ENCODE assay signal across 1 cellular context in the genomic region with DNA sequence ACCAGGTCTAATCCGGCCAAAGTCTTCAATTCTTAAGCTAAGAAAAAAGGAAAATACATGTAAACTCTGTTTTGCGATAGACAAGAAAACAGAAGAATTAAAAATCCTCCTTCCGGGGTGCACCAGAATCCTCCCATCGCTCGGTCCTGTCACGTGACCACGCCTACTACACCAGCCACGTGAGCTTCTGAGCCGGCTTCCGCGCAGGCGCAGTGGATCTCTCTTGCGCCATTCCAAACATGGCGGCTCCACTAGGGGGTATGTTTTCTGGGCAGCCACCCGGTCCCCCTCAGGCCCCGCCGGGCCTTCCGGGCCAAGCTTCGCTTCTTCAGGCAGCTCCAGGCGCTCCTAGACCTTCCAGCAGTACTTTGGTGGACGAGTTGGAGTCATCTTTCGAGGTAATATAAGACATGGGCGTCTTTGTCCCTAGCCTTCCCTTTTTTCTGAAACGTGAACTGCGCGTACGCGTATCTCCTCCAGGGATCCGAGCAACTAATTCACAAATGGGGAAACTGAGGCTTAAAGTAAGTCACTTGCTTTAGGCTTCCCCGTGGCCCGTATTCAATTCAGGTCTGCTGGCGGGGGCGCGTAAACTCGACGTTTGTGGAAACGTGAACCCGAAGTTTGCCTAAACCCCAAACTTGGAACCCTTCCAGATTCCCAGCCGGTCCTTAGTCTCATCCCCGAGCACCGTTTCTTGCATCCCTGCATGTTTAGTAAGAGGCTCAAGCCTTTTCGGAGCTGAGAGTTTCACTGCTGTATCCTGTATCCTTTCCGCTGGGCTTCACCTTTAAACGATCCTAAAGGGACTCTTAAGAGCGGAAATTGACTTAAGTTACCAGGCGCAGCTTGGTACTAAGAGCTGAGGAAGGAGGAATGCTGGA.
TF ChIP-seq lines count a peak whose summit lies in the region.

A gene with protein sequence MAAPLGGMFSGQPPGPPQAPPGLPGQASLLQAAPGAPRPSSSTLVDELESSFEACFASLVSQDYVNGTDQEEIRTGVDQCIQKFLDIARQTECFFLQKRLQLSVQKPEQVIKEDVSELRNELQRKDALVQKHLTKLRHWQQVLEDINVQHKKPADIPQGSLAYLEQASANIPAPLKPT (plus strand): TSS at position 226 of the 884 bp plus-strand sequence. CDS start 14 bp downstream, at position 240.

TF ChIP-seq in K562, 482 proteins besides CTCF, POLR2A, EP300 and RAD21 (continued from another document and continues in another):
- TF ChIP-seq, protein P1, sequence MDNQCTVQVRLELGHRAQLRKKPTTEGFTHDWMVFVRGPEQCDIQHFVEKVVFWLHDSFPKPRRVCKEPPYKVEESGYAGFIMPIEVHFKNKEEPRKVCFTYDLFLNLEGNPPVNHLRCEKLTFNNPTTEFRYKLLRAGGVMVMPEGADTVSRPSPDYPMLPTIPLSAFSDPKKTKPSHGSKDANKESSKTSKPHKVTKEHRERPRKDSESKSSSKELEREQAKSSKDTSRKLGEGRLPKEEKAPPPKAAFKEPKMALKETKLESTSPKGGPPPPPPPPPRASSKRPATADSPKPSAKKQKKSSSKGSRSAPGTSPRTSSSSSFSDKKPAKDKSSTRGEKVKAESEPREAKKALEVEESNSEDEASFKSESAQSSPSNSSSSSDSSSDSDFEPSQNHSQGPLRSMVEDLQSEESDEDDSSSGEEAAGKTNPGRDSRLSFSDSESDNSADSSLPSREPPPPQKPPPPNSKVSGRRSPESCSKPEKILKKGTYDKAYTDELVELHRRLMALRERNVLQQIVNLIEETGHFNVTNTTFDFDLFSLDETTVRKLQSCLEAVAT (IDR thresholded peaks at IDR 0.05): no peak
- TF ChIP-seq PURB (CRISPR knock-in tag; IDR thresholded peaks at IDR 0.05; ENCODE audit: low read depth): no peak
- TF ChIP-seq, protein P2, sequence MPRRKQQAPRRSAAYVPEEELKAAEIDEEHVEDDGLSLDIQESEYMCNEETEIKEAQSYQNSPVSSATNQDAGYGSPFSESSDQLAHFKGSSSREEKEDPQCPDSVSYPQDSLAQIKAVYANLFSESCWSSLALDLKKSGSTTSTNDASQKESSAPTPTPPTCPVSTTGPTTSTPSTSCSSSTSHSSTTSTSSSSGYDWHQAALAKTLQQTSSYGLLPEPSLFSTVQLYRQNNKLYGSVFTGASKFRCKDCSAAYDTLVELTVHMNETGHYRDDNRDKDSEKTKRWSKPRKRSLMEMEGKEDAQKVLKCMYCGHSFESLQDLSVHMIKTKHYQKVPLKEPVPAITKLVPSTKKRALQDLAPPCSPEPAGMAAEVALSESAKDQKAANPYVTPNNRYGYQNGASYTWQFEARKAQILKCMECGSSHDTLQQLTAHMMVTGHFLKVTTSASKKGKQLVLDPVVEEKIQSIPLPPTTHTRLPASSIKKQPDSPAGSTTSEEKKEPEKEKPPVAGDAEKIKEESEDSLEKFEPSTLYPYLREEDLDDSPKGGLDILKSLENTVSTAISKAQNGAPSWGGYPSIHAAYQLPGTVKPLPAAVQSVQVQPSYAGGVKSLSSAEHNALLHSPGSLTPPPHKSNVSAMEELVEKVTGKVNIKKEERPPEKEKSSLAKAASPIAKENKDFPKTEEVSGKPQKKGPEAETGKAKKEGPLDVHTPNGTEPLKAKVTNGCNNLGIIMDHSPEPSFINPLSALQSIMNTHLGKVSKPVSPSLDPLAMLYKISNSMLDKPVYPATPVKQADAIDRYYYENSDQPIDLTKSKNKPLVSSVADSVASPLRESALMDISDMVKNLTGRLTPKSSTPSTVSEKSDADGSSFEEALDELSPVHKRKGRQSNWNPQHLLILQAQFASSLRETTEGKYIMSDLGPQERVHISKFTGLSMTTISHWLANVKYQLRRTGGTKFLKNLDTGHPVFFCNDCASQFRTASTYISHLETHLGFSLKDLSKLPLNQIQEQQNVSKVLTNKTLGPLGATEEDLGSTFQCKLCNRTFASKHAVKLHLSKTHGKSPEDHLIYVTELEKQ (CRISPR knock-in tag; IDR thresholded peaks at IDR 0.05): no peak
- TF ChIP-seq, protein P3, sequence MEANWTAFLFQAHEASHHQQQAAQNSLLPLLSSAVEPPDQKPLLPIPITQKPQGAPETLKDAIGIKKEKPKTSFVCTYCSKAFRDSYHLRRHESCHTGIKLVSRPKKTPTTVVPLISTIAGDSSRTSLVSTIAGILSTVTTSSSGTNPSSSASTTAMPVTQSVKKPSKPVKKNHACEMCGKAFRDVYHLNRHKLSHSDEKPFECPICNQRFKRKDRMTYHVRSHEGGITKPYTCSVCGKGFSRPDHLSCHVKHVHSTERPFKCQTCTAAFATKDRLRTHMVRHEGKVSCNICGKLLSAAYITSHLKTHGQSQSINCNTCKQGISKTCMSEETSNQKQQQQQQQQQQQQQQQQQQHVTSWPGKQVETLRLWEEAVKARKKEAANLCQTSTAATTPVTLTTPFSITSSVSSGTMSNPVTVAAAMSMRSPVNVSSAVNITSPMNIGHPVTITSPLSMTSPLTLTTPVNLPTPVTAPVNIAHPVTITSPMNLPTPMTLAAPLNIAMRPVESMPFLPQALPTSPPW (CRISPR knock-in tag; IDR thresholded peaks at IDR 0.05): peak; percentile 43; the same call in 1 of the 2 replicates
- TF ChIP-seq, protein P4, sequence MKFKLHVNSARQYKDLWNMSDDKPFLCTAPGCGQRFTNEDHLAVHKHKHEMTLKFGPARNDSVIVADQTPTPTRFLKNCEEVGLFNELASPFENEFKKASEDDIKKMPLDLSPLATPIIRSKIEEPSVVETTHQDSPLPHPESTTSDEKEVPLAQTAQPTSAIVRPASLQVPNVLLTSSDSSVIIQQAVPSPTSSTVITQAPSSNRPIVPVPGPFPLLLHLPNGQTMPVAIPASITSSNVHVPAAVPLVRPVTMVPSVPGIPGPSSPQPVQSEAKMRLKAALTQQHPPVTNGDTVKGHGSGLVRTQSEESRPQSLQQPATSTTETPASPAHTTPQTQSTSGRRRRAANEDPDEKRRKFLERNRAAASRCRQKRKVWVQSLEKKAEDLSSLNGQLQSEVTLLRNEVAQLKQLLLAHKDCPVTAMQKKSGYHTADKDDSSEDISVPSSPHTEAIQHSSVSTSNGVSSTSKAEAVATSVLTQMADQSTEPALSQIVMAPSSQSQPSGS (CRISPR knock-in tag; IDR thresholded peaks at IDR 0.05): no peak
- TF ChIP-seq ZNF175 (CRISPR knock-in tag; IDR thresholded peaks at IDR 0.05; ENCODE audit: low read depth): no peak
- TF ChIP-seq L3MBTL2 (IDR thresholded peaks at IDR 0.05): peak; percentile 38
- TF ChIP-seq ZNF347 (CRISPR knock-in tag; IDR thresholded peaks at IDR 0.05; ENCODE audit: low read depth): no peak
- TF ChIP-seq ZNF23 (CRISPR knock-in tag; IDR thresholded peaks at IDR 0.05): no peak
- TF ChIP-seq, protein P5, sequence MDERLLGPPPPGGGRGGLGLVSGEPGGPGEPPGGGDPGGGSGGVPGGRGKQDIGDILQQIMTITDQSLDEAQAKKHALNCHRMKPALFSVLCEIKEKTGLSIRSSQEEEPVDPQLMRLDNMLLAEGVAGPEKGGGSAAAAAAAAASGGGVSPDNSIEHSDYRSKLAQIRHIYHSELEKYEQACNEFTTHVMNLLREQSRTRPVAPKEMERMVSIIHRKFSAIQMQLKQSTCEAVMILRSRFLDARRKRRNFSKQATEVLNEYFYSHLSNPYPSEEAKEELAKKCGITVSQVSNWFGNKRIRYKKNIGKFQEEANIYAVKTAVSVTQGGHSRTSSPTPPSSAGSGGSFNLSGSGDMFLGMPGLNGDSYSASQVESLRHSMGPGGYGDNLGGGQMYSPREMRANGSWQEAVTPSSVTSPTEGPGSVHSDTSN (CRISPR knock-in tag; IDR thresholded peaks at IDR 0.05; ENCODE audit: low read depth): no peak
- TF ChIP-seq, protein P5 (tag; conservative IDR thresholded peaks at IDR 0.05; ENCODE audit: low read depth): no peak
- TF ChIP-seq, protein P6, sequence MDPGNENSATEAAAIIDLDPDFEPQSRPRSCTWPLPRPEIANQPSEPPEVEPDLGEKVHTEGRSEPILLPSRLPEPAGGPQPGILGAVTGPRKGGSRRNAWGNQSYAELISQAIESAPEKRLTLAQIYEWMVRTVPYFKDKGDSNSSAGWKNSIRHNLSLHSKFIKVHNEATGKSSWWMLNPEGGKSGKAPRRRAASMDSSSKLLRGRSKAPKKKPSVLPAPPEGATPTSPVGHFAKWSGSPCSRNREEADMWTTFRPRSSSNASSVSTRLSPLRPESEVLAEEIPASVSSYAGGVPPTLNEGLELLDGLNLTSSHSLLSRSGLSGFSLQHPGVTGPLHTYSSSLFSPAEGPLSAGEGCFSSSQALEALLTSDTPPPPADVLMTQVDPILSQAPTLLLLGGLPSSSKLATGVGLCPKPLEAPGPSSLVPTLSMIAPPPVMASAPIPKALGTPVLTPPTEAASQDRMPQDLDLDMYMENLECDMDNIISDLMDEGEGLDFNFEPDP (CRISPR knock-in tag; IDR thresholded peaks at IDR 0.05): no peak
- TF ChIP-seq, protein P7, sequence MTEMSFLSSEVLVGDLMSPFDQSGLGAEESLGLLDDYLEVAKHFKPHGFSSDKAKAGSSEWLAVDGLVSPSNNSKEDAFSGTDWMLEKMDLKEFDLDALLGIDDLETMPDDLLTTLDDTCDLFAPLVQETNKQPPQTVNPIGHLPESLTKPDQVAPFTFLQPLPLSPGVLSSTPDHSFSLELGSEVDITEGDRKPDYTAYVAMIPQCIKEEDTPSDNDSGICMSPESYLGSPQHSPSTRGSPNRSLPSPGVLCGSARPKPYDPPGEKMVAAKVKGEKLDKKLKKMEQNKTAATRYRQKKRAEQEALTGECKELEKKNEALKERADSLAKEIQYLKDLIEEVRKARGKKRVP (CRISPR knock-in tag; IDR thresholded peaks at IDR 0.05): no peak
- TF ChIP-seq, protein P8, sequence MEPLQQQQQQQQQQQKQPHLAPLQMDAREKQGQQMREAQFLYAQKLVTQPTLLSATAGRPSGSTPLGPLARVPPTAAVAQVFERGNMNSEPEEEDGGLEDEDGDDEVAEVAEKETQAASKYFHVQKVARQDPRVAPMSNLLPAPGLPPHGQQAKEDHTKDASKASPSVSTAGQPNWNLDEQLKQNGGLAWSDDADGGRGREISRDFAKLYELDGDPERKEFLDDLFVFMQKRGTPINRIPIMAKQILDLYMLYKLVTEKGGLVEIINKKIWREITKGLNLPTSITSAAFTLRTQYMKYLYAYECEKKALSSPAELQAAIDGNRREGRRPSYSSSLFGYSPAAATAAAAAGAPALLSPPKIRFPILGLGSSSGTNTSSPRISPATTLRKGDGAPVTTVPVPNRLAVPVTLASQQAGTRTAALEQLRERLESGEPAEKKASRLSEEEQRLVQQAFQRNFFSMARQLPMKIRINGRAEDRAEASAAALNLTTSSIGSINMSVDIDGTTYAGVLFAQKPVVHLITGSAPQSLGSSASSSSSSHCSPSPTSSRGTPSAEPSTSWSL (CRISPR knock-in tag; IDR thresholded peaks at IDR 0.05; ENCODE audit: borderline replicate concordance): no peak
- TF ChIP-seq RHOXF2B (CRISPR knock-in tag; conservative IDR thresholded peaks at IDR 0.05): 0 out of 2 replicates have a peak, but pooled peaks have one; percentile 54
- TF ChIP-seq, protein P9, sequence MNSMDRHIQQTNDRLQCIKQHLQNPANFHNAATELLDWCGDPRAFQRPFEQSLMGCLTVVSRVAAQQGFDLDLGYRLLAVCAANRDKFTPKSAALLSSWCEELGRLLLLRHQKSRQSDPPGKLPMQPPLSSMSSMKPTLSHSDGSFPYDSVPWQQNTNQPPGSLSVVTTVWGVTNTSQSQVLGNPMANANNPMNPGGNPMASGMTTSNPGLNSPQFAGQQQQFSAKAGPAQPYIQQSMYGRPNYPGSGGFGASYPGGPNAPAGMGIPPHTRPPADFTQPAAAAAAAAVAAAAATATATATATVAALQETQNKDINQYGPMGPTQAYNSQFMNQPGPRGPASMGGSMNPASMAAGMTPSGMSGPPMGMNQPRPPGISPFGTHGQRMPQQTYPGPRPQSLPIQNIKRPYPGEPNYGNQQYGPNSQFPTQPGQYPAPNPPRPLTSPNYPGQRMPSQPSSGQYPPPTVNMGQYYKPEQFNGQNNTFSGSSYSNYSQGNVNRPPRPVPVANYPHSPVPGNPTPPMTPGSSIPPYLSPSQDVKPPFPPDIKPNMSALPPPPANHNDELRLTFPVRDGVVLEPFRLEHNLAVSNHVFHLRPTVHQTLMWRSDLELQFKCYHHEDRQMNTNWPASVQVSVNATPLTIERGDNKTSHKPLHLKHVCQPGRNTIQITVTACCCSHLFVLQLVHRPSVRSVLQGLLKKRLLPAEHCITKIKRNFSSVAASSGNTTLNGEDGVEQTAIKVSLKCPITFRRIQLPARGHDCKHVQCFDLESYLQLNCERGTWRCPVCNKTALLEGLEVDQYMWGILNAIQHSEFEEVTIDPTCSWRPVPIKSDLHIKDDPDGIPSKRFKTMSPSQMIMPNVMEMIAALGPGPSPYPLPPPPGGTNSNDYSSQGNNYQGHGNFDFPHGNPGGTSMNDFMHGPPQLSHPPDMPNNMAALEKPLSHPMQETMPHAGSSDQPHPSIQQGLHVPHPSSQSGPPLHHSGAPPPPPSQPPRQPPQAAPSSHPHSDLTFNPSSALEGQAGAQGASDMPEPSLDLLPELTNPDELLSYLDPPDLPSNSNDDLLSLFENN (IDR thresholded peaks at IDR 0.05; ENCODE audit: low read depth in 2 of 2, low read length in 2 of 2): no peak
- no peak for TF ChIP-seq OTX1 (CRISPR knock-in tag; IDR thresholded peaks at IDR 0.05)
- TF ChIP-seq MCM3 (IDR thresholded peaks at IDR 0.05): no peak
- peak in 1 of 2 experiments; percentile 36; a peak in 1 of 4 replicates for TF ChIP-seq SRF (CRISPR knock-in tag; IDR thresholded peaks at IDR 0.05)
- TF ChIP-seq, protein P10, sequence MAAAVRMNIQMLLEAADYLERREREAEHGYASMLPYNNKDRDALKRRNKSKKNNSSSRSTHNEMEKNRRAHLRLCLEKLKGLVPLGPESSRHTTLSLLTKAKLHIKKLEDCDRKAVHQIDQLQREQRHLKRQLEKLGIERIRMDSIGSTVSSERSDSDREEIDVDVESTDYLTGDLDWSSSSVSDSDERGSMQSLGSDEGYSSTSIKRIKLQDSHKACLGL (CRISPR knock-in tag; IDR thresholded peaks at IDR 0.05; ENCODE audit: borderline replicate concordance, poor library complexity, severe bottlenecking): no peak
- TF ChIP-seq, protein P11, sequence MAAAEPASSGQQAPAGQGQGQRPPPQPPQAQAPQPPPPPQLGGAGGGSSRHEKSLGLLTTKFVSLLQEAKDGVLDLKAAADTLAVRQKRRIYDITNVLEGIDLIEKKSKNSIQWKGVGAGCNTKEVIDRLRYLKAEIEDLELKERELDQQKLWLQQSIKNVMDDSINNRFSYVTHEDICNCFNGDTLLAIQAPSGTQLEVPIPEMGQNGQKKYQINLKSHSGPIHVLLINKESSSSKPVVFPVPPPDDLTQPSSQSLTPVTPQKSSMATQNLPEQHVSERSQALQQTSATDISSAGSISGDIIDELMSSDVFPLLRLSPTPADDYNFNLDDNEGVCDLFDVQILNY (CRISPR knock-in tag; IDR thresholded peaks at IDR 0.05): no peak
- TF ChIP-seq MCM5 (IDR thresholded peaks at IDR 0.05; ENCODE audit: low read depth): no peak
- TF ChIP-seq ILF3 (IDR thresholded peaks at IDR 0.05; ENCODE audit: borderline replicate concordance): no peak
